In genomic region chrX:103101280-103102042, GRCh38 we compare ENCODE assay signal across 21 cellular contexts. TPM values are rescaled to one million over a fixed set of nuclear protein-coding genes. Genes with fewer than 3 reads are reported as not detected.
A peak's percentile ranks its signal among the peaks of the same experiment; 100 is the strongest.
DNase-seq lines count a peak whose midpoint lies in the region; ATAC-seq and TF ChIP-seq lines count a peak whose summit lies in the region.
"Had no signal": no experiment of that assay in that cellular context is flagged by ENCODE, and none has a peak within 500 bp of the region (broad histone marks: within the 10 kb centered on the region; RNA-seq: fewer than 3 reads in every experiment).

No MANE protein-coding gene starts in this region.

- H3K4me1 ChIP-seq in tibial artery, result no peaks in the 10 kb centered on the region

- H3K27ac ChIP-seq in brain microvascular endothelial cell (no peak overlapping the region), tibial artery (no peak overlapping the region)
- H3K27ac ChIP-seq: RWPE1 had no signal

- DNase-seq in DMS 273 (lab: John Stamatoyannopoulos, UW; ENCODE audit: unreplicated experiment) (peak; percentile 63), KBM-7 (peak; percentile 22), brain microvascular endothelial cell (peak; percentile 5), mesothelial cell of epicardium (ENCODE audit: low spot score in 2 of 2, unreplicated experiment in 2 of 2) (no peak), tibial artery (no peak), NCI-H1092 (lab: John Stamatoyannopoulos, UW) (no peak)
- DNase-seq in activated CD8-positive, alpha-beta T cell treated with anti-CD3 and anti-CD28 coated beads for 36 hours, result no peak
- DNase-seq: activated B cell treated with CpG ODN at 0.5 μM for 24 hours; activated naive CD8-positive, alpha-beta T cell treated with anti-CD3 and anti-CD28 coated beads, Interleukin-2, amount 50 U/mL, for 24 hours; effector CD4-positive, alpha-beta T cell; GOT3; KG1; kidney glomerular epithelial cell; NCI-H1048; NCI-H2107; stimulated activated CD4-positive, alpha-beta T cell treated with anti-CD3 and anti-CD28 coated beads, Interleukin-4, amount 100 ng/mL, for 24 hours; stimulated activated CD8-positive, alpha-beta memory T cell treated with anti-CD3 and anti-CD28 coated beads, Interleukin-4, amount 100 ng/mL, for 48 hours; T-cell had no signal

- intact Hi-C loops in tibial artery (cut with DNase I; ENCODE audit: low total_unique reads), result no loop called here
- intact Hi-C loops in activated CD8-positive, alpha-beta T cell treated with anti-CD3 and anti-CD28 coated beads for 36 hours (cut with micrococcal nuclease), result no loop called here

- H3K4me1 Mint-ChIP-seq in mesothelial cell of epicardium, result peaks cover 9% of the 10 kb centered on the region
- no peaks in the 10 kb centered on the region for H3K4me1 Mint-ChIP-seq in activated CD8-positive, alpha-beta T cell treated with anti-CD3 and anti-CD28 coated beads for 36 hours (ENCODE audit: low read depth)
- H3K4me1 Mint-ChIP-seq: activated B cell treated with CpG ODN at 0.5 μM for 24 hours; activated naive CD8-positive, alpha-beta T cell treated with anti-CD3 and anti-CD28 coated beads, Interleukin-2, amount 50 U/mL, for 24 hours; T-cell had no signal

- H3K4me3 Mint-ChIP-seq in mesothelial cell of epicardium, result no peak overlapping the region
- no peak overlapping the region for H3K4me3 Mint-ChIP-seq in activated CD8-positive, alpha-beta T cell treated with anti-CD3 and anti-CD28 coated beads for 36 hours
- H3K4me3 Mint-ChIP-seq: activated B cell treated with CpG ODN at 0.5 μM for 24 hours; activated naive CD8-positive, alpha-beta T cell treated with anti-CD3 and anti-CD28 coated beads, Interleukin-2, amount 50 U/mL, for 24 hours; T-cell had no signal

- in situ Hi-C loops in KBM-7 (cut with MboI; ENCODE audit: low pct_unique_long_range_greater_than_20kb, low sequenced_read_pairs), result no loop called here
- in situ Hi-C loops in brain microvascular endothelial cell (cut with HindIII; ENCODE audit: low pct_ligation_motif_present, low sequenced_read_pairs), result no loop called here

- TF ChIP-seq CTCF in brain microvascular endothelial cell (IDR thresholded peaks at IDR 0.05; ENCODE audit: low read depth, low read length, missing control alignments) (no peak), mesothelial cell of epicardium (IDR thresholded peaks at IDR 0.05; ENCODE audit: unreplicated experiment) (no peak), tibial artery (IDR thresholded peaks at IDR 0.05) (no peak)
- TF ChIP-seq CTCF in activated CD8-positive, alpha-beta T cell treated with anti-CD3 and anti-CD28 coated beads for 36 hours (IDR thresholded peaks at IDR 0.05), result no peak

- no peak overlapping the region for H3K4me3 ChIP-seq in brain microvascular endothelial cell (ENCODE audit: low read depth, low read length)
- H3K4me3 ChIP-seq in tibial artery, result no peak overlapping the region

- no peak for ATAC-seq in activated CD8-positive, alpha-beta T cell treated with anti-CD3 and anti-CD28 coated beads for 36 hours
- ATAC-seq in SK-N-SH treated with all-trans-retinoic acid at 6 μM for 48 hours, result no peak
- ATAC-seq: activated naive CD8-positive, alpha-beta T cell treated with anti-CD3 and anti-CD28 coated beads, Interleukin-2, amount 50 U/mL, for 24 hours; T-cell had no signal

- POLR2A ChIA-PET in activated CD8-positive, alpha-beta T cell treated with anti-CD3 and anti-CD28 coated beads for 36 hours (lab: Charles Lee), result no interaction called here

- H3K27me3 ChIP-seq in brain microvascular endothelial cell (replicated peaks), result no peaks in the 10 kb centered on the region
- no peaks in the 10 kb centered on the region for H3K27me3 ChIP-seq in tibial artery

- H3K9me3 ChIP-seq in tibial artery, result no peaks in the 10 kb centered on the region

- CTCF ChIA-PET in activated CD8-positive, alpha-beta T cell treated with anti-CD3 and anti-CD28 coated beads for 36 hours (lab: Charles Lee), result no interaction called here

- H3K36me3 ChIP-seq in brain microvascular endothelial cell (replicated peaks) (no peaks in the 10 kb centered on the region), tibial artery (no peaks in the 10 kb centered on the region)

- no peaks in the 10 kb centered on the region for H3K36me3 Mint-ChIP-seq in mesothelial cell of epicardium
- H3K36me3 Mint-ChIP-seq in activated CD8-positive, alpha-beta T cell treated with anti-CD3 and anti-CD28 coated beads for 36 hours (ENCODE audit: low read depth), result no peaks in the 10 kb centered on the region
- H3K36me3 Mint-ChIP-seq: T-cell had no signal

- H3K9me3 Mint-ChIP-seq in mesothelial cell of epicardium, result peaks cover 13% of the 10 kb centered on the region
- no peaks in the 10 kb centered on the region for H3K9me3 Mint-ChIP-seq in activated CD8-positive, alpha-beta T cell treated with anti-CD3 and anti-CD28 coated beads for 36 hours
- H3K9me3 Mint-ChIP-seq: activated B cell treated with CpG ODN at 0.5 μM for 24 hours; activated naive CD8-positive, alpha-beta T cell treated with anti-CD3 and anti-CD28 coated beads, Interleukin-2, amount 50 U/mL, for 24 hours; T-cell had no signal

- no peaks in the 10 kb centered on the region for H3K27me3 Mint-ChIP-seq in mesothelial cell of epicardium (ENCODE audit: low read depth)
- no peaks in the 10 kb centered on the region for H3K27me3 Mint-ChIP-seq in activated CD8-positive, alpha-beta T cell treated with anti-CD3 and anti-CD28 coated beads for 36 hours
- H3K27me3 Mint-ChIP-seq: activated B cell treated with CpG ODN at 0.5 μM for 24 hours; activated naive CD8-positive, alpha-beta T cell treated with anti-CD3 and anti-CD28 coated beads, Interleukin-2, amount 50 U/mL, for 24 hours had no signal

- peak overlapping the region; percentile 68 for H3K27ac Mint-ChIP-seq in mesothelial cell of epicardium
- H3K27ac Mint-ChIP-seq in activated CD8-positive, alpha-beta T cell treated with anti-CD3 and anti-CD28 coated beads for 36 hours, result no peak overlapping the region
- H3K27ac Mint-ChIP-seq: activated B cell treated with CpG ODN at 0.5 μM for 24 hours; activated naive CD8-positive, alpha-beta T cell treated with anti-CD3 and anti-CD28 coated beads, Interleukin-2, amount 50 U/mL, for 24 hours; T-cell had no signal

TF ChIP-seq in SK-N-SH treated with all-trans-retinoic acid at 6 μM for 48 hours, 23 proteins besides CTCF, POLR2A, EP300 and RAD21:
- no peak for TF ChIP-seq CSDC2 (CRISPR knock-in tag; IDR thresholded peaks at IDR 0.05)
- TF ChIP-seq BACH2 (CRISPR knock-in tag; IDR thresholded peaks at IDR 0.05; ENCODE audit: borderline replicate concordance), result no peak

RNA-seq across cellular contexts. Expression of gene NXF3, which starts 8.5 kb away (rescaled TPM):
- total RNA-seq in mesothelial cell of epicardium, result not detected in 3 replicates
- not detected for total RNA-seq in activated CD8-positive, alpha-beta T cell treated with anti-CD3 and anti-CD28 coated beads for 36 hours
- total RNA-seq: activated B cell treated with CpG ODN at 0.5 μM for 24 hours, T-cell, temporal lobe had no signal

RNA-seq across cellular contexts. Expression of gene BEX1, which starts 37.5 kb away (rescaled TPM):
- total RNA-seq in mesothelial cell of epicardium, result 10.7 to 12.2 TPM (median 10.8 TPM) in 3 replicates
- total RNA-seq in activated CD8-positive, alpha-beta T cell treated with anti-CD3 and anti-CD28 coated beads for 36 hours, result under 1 TPM; 0.38 to 0.56 TPM

Comparison
In these comparisons a context has a peak if more than half of its experiments do, and no peak if none do; other contexts are left out.
1. DNase-seq: peak in DMS 273 (single experiment), KBM-7 (single experiment) and brain microvascular endothelial cell (single experiment); none in mesothelial cell of epicardium (0 of 2), tibial artery (0 of 2), activated CD8-positive, alpha-beta T cell treated with anti-CD3 and anti-CD28 coated beads for 36 hours (single experiment) and NCI-H1092 (single experiment).